ENCODE assay signal across 8 cellular contexts in the genomic region with DNA sequence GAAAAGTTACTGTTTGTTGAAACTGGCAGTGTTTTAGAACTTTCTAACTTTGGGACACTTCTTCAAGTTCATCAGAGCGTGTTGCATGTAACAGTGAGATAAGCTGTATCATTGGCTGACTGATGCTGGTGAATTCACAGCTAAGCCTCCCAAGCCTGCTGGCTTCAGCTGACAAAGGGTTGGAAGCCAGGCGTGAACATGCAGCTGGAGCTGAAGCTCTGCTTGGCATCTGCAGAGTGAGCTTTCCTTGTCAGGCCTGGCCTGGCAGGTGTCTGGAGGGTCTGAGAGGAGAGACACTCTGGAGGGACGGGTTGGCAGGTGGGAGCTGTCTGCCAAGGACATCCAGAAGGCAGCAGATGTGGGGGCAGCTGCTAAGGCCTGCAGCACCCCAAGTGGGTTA. TPM values are rescaled to one million over a fixed set of nuclear protein-coding genes. Genes with fewer than 3 reads are reported as not detected.
DNase-seq lines count a peak whose midpoint lies in the region; ATAC-seq and TF ChIP-seq lines count a peak whose summit lies in the region.

No MANE protein-coding gene starts in this region.

- ATAC-seq in HG02571 (IDR thresholded peaks at IDR 0.05; ENCODE audit: unreplicated experiment) = no peak
- ATAC-seq in GM21390 (IDR thresholded peaks at IDR 0.05; ENCODE audit: unreplicated experiment) = no peak

- no peaks in the 10 kb centered on the region for H3K9me3 Mint-ChIP-seq in Caco-2 (ENCODE audit: unreplicated experiment)

- intact Hi-C loops in Caco-2 (cut with micrococcal nuclease; ENCODE audit: unreplicated experiment) = loop anchor here (5.0 kb wide), 1 partner anchor 129 kb away; no protein-coding TSS in a partner anchor

- no peaks in the 10 kb centered on the region for H3K36me3 ChIP-seq in Caco-2 (ENCODE audit: control insufficient read depth, insufficient read depth, low read length)

- peak overlapping the region; percentile 68 for H3K27ac ChIP-seq in angular gyrus (ENCODE audit: low read depth, low read length)

- H3K4me1 ChIP-seq in Caco-2 (peaks cover 19% of the 10 kb centered on the region), mononuclear cell (ENCODE audit: insufficient read depth, low read length) (peaks cover 79% of the 10 kb centered on the region)

- CTCF ChIA-PET in Caco-2 (lab: Charles Lee) = no interaction called here

- peaks cover 6% of the 10 kb centered on the region for H3K4me1 Mint-ChIP-seq in Caco-2 (ENCODE audit: low read depth, unreplicated experiment)

- no peaks in the 10 kb centered on the region for H3K27me3 Mint-ChIP-seq in Caco-2 (ENCODE audit: insufficient read depth, unreplicated experiment)

- H3K4me3 Mint-ChIP-seq in Caco-2 (ENCODE audit: unreplicated experiment) = peak overlapping the region; percentile 66

- no peak for DNase-seq in Caco-2
- DNase-seq in NCI-H1092 treated with DMSO at 0.1 percent for 48 hours (lab: John Stamatoyannopoulos, UW) = peak; percentile 53
- DNase-seq in D341Med (ENCODE audit: low spot score) = no peak
- DNase-seq in GF-D8 (lab: John Stamatoyannopoulos, UW) = no peak

- TF ChIP-seq CTCF in Caco-2 (IDR thresholded peaks at IDR 0.05; ENCODE audit: insufficient read depth in 1 of 2, low read depth in 1 of 2, low read length in 1 of 2, severe bottlenecking in 1 of 2, unreplicated experiment in 1 of 2) = no peak

- H3K9me3 ChIP-seq in Caco-2 (no peaks in the 10 kb centered on the region), mononuclear cell (ENCODE audit: low read depth, low read length) (no peaks in the 10 kb centered on the region)

- H3K27me3 ChIP-seq in Caco-2 (replicated peaks; ENCODE audit: control insufficient read depth, insufficient read depth, low read length) = no peaks in the 10 kb centered on the region
- no peaks in the 10 kb centered on the region for H3K27me3 ChIP-seq in mononuclear cell (ENCODE audit: insufficient read depth, low read length)

- POLR2A ChIA-PET in Caco-2 (lab: Charles Lee) = no interaction called here

- no TSS peak for BruUV-seq in Caco-2 (replicated peaks; lab: Mats Ljungman, UMichigan)

- H3K4me3 ChIP-seq in Caco-2 (ENCODE audit: low read depth, low read length) (no peak overlapping the region; the same call in none of the 2 replicates), mononuclear cell (ENCODE audit: low read length) (peak overlapping the region; percentile 49)

- H3K36me3 Mint-ChIP-seq in Caco-2 (ENCODE audit: insufficient read depth, unreplicated experiment) = no peaks in the 10 kb centered on the region

- H3K27ac Mint-ChIP-seq in Caco-2 (ENCODE audit: unreplicated experiment) = no peak overlapping the region

RNA-seq across cellular contexts. Expression of a gene that starts 1.5 kb away (rescaled TPM):
- total RNA-seq in Caco-2 (2022) (10.5 and 13.4 TPM in 2 replicates), mononuclear cell (20.1 TPM)
